ENCODE assay signal across 1 cellular context in the genomic region with DNA sequence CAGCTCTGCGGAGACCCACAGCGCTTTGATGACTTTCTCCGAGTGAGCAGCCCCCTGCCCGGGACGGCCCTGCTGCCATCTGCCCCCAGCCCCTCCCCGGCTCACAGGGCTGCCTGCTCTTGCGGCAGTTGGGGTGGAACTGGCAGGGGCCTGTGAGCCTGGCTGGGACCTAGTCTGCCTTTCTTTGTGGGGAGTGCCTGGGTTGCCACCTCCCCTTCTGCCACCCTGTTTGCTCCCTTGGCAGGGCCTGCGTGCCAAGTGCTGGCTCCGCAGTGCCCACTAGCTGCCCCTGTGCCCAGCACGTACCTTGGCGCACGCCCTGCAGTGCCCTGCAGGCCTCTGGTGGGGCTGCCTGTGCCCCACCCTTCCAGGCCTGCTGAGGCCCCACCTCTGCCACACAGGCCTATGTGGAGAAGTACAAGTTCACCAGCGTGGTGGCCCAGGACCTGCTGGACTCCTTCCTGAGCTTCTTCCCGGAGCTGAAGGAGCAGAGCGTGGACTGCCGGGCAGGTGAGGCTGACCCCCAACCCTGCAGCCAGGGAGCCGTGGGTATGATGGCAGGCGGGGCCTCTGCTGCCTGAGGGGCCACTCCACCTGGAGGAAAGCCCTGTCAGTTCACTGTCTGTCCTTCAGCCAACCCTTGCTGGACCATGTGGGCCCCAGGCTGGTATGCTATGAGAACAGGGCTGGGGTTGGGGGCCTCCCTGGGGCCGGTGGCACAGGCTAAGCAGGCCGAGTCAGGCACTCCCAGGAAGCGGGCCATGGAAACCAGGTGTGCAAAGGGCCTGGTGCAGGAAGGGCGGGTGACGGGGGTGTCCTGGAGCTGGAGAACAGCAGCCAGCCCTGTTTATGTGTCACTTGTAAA.
TF ChIP-seq lines count a peak whose summit lies in the region.

No MANE protein-coding gene starts in this region.

TF ChIP-seq in K562, 482 proteins besides CTCF, POLR2A, EP300 and RAD21:
- peak; percentile 28; the same call in 1 of the 2 replicates for TF ChIP-seq RBFOX2 (IDR thresholded peaks at IDR 0.05; ENCODE audit: low read depth, low read length)
- TF ChIP-seq LCOR (CRISPR knock-in tag; IDR thresholded peaks at IDR 0.05), result no peak
- TF ChIP-seq, protein P1, sequence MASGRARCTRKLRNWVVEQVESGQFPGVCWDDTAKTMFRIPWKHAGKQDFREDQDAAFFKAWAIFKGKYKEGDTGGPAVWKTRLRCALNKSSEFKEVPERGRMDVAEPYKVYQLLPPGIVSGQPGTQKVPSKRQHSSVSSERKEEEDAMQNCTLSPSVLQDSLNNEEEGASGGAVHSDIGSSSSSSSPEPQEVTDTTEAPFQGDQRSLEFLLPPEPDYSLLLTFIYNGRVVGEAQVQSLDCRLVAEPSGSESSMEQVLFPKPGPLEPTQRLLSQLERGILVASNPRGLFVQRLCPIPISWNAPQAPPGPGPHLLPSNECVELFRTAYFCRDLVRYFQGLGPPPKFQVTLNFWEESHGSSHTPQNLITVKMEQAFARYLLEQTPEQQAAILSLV (tag; IDR thresholded peaks at IDR 0.05), result no peak
- no peak for TF ChIP-seq KLF10 (CRISPR knock-in tag; IDR thresholded peaks at IDR 0.05)
- no peak for TF ChIP-seq ZNF717 (CRISPR knock-in tag; IDR thresholded peaks at IDR 0.05)
- TF ChIP-seq ZNF589 (CRISPR knock-in tag; IDR thresholded peaks at IDR 0.05; ENCODE audit: low read depth), result no peak
- TF ChIP-seq POLR2G (IDR thresholded peaks at IDR 0.05; ENCODE audit: low read depth, low read length), result peak; percentile 44
- TF ChIP-seq ZNF354B (CRISPR knock-in tag; IDR thresholded peaks at IDR 0.05), result no peak
